In the genomic region with DNA sequence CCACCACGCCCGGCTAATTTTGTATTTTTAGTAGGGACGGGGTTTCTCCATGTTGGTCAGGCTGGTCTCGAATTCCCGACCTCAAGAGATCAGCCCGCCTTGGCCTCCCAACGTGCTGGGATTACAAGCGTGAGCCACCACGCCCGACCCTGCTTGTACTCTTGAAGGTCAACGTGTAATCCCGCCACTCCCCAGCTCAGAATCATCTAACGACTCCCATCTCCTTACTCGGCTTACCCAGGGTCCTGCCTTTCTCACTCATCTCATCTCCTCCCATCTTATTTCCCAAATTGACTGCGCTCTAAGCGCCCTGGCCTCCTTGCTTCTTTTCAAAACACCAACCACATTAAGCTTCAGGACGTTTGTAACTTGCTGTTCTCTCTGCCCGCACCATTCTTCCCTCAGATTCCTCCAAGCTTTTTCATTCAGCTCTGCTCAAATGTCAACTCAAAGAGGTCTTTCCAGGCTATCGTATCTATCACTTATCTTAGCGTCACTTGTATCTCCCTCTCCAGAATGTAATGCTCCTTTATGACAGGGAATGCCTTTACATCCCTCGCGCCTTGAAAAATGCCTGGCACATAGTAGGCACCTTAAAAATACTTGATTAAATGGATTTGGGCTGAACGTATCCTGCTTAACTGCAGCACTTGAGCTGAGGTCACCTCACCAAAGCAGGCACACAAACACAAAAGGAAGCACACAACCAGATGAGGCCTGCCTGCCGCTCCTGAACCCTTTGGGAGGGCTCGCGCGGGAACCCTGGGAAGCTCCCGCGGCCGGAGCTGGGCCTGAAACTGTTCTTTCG, we compare ENCODE assay signal across 1 cellular context.
TF ChIP-seq lines count a peak whose summit lies in the region.

No MANE protein-coding gene starts in this region.

TF ChIP-seq in HepG2, 621 proteins besides CTCF, POLR2A, EP300 and RAD21 (continued from another document):
- no peak for TF ChIP-seq SETDB1 (CRISPR knock-in tag; IDR thresholded peaks at IDR 0.05; ENCODE audit: borderline replicate concordance)
- TF ChIP-seq FOXK1 (CRISPR knock-in tag; IDR thresholded peaks at IDR 0.05; ENCODE audit: borderline replicate concordance, low read depth): no peak
- no peak for TF ChIP-seq GABPA (IDR thresholded peaks at IDR 0.05; ENCODE audit: low read depth, low read length)
- TF ChIP-seq GABPA (CRISPR knock-in tag; IDR thresholded peaks at IDR 0.05; ENCODE audit: low read depth): no peak
- no peak for TF ChIP-seq FOXA1 (IDR thresholded peaks at IDR 0.05)
- no peak for TF ChIP-seq FOXA1 (CRISPR knock-in tag; IDR thresholded peaks at IDR 0.05)
- TF ChIP-seq XRCC5 (optimal IDR thresholded peaks at IDR 0.05; ENCODE audit: low read length): no peak
- TF ChIP-seq ZNF782 (CRISPR knock-in tag; IDR thresholded peaks at IDR 0.05; ENCODE audit: borderline replicate concordance): no peak
- TF ChIP-seq, protein P1, sequence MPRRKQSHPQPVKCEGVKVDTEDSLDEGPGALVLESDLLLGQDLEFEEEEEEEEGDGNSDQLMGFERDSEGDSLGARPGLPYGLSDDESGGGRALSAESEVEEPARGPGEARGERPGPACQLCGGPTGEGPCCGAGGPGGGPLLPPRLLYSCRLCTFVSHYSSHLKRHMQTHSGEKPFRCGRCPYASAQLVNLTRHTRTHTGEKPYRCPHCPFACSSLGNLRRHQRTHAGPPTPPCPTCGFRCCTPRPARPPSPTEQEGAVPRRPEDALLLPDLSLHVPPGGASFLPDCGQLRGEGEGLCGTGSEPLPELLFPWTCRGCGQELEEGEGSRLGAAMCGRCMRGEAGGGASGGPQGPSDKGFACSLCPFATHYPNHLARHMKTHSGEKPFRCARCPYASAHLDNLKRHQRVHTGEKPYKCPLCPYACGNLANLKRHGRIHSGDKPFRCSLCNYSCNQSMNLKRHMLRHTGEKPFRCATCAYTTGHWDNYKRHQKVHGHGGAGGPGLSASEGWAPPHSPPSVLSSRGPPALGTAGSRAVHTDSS (CRISPR knock-in tag; conservative IDR thresholded peaks at IDR 0.05): no peak
- TF ChIP-seq ZNF792 (CRISPR knock-in tag; IDR thresholded peaks at IDR 0.05): 0 out of 2 replicates have a peak, but pooled peaks have one; percentile 6
- TF ChIP-seq, protein P2, sequence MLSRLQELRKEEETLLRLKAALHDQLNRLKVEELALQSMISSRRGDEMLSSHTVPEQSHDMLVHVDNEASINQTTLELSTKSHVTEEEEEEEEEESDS (CRISPR knock-in tag; IDR thresholded peaks at IDR 0.05; ENCODE audit: borderline replicate concordance): no peak
- TF ChIP-seq, protein P3, sequence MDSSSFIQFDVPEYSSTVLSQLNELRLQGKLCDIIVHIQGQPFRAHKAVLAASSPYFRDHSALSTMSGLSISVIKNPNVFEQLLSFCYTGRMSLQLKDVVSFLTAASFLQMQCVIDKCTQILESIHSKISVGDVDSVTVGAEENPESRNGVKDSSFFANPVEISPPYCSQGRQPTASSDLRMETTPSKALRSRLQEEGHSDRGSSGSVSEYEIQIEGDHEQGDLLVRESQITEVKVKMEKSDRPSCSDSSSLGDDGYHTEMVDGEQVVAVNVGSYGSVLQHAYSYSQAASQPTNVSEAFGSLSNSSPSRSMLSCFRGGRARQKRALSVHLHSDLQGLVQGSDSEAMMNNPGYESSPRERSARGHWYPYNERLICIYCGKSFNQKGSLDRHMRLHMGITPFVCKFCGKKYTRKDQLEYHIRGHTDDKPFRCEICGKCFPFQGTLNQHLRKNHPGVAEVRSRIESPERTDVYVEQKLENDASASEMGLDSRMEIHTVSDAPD (CRISPR knock-in tag; IDR thresholded peaks at IDR 0.05): no peak; the same call in 1 of the 2 replicates
- no peak for TF ChIP-seq ATF7 (IDR thresholded peaks at IDR 0.05)
- no peak for TF ChIP-seq ATF7 (CRISPR knock-in tag; IDR thresholded peaks at IDR 0.05)
- TF ChIP-seq ZNF83 (CRISPR knock-in tag; IDR thresholded peaks at IDR 0.05; ENCODE audit: borderline replicate concordance): no peak
- TF ChIP-seq, protein P4, sequence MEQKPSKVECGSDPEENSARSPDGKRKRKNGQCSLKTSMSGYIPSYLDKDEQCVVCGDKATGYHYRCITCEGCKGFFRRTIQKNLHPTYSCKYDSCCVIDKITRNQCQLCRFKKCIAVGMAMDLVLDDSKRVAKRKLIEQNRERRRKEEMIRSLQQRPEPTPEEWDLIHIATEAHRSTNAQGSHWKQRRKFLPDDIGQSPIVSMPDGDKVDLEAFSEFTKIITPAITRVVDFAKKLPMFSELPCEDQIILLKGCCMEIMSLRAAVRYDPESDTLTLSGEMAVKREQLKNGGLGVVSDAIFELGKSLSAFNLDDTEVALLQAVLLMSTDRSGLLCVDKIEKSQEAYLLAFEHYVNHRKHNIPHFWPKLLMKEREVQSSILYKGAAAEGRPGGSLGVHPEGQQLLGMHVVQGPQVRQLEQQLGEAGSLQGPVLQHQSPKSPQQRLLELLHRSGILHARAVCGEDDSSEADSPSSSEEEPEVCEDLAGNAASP (CRISPR knock-in tag; IDR thresholded peaks at IDR 0.05; ENCODE audit: borderline replicate concordance): no peak
- no peak for TF ChIP-seq RBM39 (IDR thresholded peaks at IDR 0.05; ENCODE audit: low read depth, low read length, poor library complexity, severe bottlenecking)
